ENCODE assay signal across 23 cellular contexts in genomic region chrX:23504895-23505294, GRCh38.
DNase-seq lines count a peak whose midpoint lies in the region; ATAC-seq, FAIRE-seq and TF ChIP-seq lines count a peak whose summit lies in the region.
"Had no signal": no experiment of that assay in that cellular context is flagged by ENCODE, and none has a peak within 500 bp of the region (broad histone marks: within the 10 kb centered on the region; RNA-seq: fewer than 3 reads in every experiment).

No MANE protein-coding gene starts in this region.

- peak overlapping the region; percentile 48 for H3K14ac ChIP-seq in trophoblast cell (ENCODE audit: low read length)

- H3K4ac ChIP-seq in trophoblast cell (ENCODE audit: low read depth, low read length) = no peak overlapping the region

- no peak overlapping the region for H3K18ac ChIP-seq in trophoblast cell (ENCODE audit: low read length)

- peak overlapping the region; percentile 69 for H2BK12ac ChIP-seq in trophoblast cell (ENCODE audit: low read length)

- in situ Hi-C loops in Panc1 (cut with HindIII; ENCODE audit: low pct_unique_long_range_greater_than_20kb, low sequenced_read_pairs) = no loop called here

- TF ChIP-seq CTCF in A549 (IDR thresholded peaks at IDR 0.05) (no peak), Panc1 (IDR thresholded peaks at IDR 0.05) (no peak), heart left ventricle (IDR thresholded peaks at IDR 0.05) (no peak)

- H3K9ac ChIP-seq in trophoblast cell (ENCODE audit: low read length) = no peak overlapping the region

- TF ChIP-seq POLR2A in A549 (IDR thresholded peaks at IDR 0.05; ENCODE audit: low read length) (no peak), heart left ventricle (IDR thresholded peaks at IDR 0.05) (no peak)

- H3K36me3 ChIP-seq in Panc1 (ENCODE audit: control insufficient read depth, insufficient read depth, low read length) (no peaks in the 10 kb centered on the region), heart left ventricle (no peaks in the 10 kb centered on the region), trophoblast cell (ENCODE audit: control insufficient read depth in 1 of 2, insufficient read depth in 2 of 2, low read length in 2 of 2) (no peaks in the 10 kb centered on the region)
- H3K36me3 ChIP-seq: HAP-1, Peyer's patch had no signal

- POLR2A ChIA-PET in A549 (lab: Yijun Ruan, JAX) (no interaction called here), Panc1 (lab: Charles Lee) (no interaction called here)

- no peak overlapping the region for H4K8ac ChIP-seq in trophoblast cell (ENCODE audit: low read depth, low read length)

- 71% methylated on average over 2 of the region's 2 CpGs for WGBS in A549 (ENCODE audit: missing lambda C conversion rate)
- 64 to 76% (median 67%) methylated on average over 2 of the region's 2 CpGs for WGBS in heart left ventricle, 4 donors
- no CpG with 5 or more reads among the region's 2 CpGs for WGBS in trophoblast cell (ENCODE audit: extremely low coverage, insufficient coverage, insufficient read length)

- H3K9me3 ChIP-seq in A549 (no peaks in the 10 kb centered on the region), Panc1 (ENCODE audit: control insufficient read depth, insufficient read depth, low read depth, low read length) (no peaks in the 10 kb centered on the region), heart left ventricle (peaks cover 0 to 8% (median 0%) of the 10 kb centered on the region in 12 donors), trophoblast cell (ENCODE audit: insufficient read depth, low read depth, low read length) (no peaks in the 10 kb centered on the region)
- H3K9me3 ChIP-seq: HAP-1, Peyer's patch had no signal

- H4K12ac ChIP-seq in trophoblast cell (ENCODE audit: low read depth, low read length) = no peak overlapping the region

- no peak overlapping the region for H3K23ac ChIP-seq in trophoblast cell (ENCODE audit: low read length)

- H3K79me1 ChIP-seq in trophoblast cell (ENCODE audit: low read length) = no peaks in the 10 kb centered on the region

- H3K27me3 ChIP-seq in Panc1 (ENCODE audit: control insufficient read depth, insufficient read depth, low read length) (no peaks in the 10 kb centered on the region), heart left ventricle (peaks cover 0 to 10% (median 0%) of the 10 kb centered on the region in 9 donors), trophoblast cell (ENCODE audit: insufficient read depth, low read length) (no peaks in the 10 kb centered on the region)
- H3K27me3 ChIP-seq: Peyer's patch had no signal

- H3K4me1 ChIP-seq in A549 = peaks cover 13% of the 10 kb centered on the region
- H3K4me1 ChIP-seq in Panc1 (ENCODE audit: control insufficient read depth, insufficient read depth, low read length) = peaks cover 12% of the 10 kb centered on the region
- H3K4me1 ChIP-seq in heart left ventricle = no peaks in the 10 kb centered on the region
- H3K4me1 ChIP-seq in trophoblast cell (ENCODE audit: control insufficient read depth in 1 of 2, insufficient read depth in 2 of 2, low read length in 2 of 2) = peaks cover 7 to 8% of the 10 kb centered on the region in 2 experiments
- H3K4me1 ChIP-seq: Peyer's patch had no signal

- H3K4me3 ChIP-seq in A549 (no peak overlapping the region), Panc1 (ENCODE audit: low read depth in 2 of 2, low read length in 2 of 2) (no peak overlapping the region), heart left ventricle (no peak overlapping the region), trophoblast cell (ENCODE audit: low read depth, low read length) (no peak overlapping the region)
- H3K4me3 ChIP-seq: dorsolateral prefrontal cortex, HAP-1, Peyer's patch had no signal

- H4K91ac ChIP-seq in trophoblast cell (ENCODE audit: low read depth, low read length) = peak overlapping the region; percentile 88

- no peak for TF ChIP-seq EP300 in A549 (IDR thresholded peaks at IDR 0.05)

- BruUV-seq in Panc1 (replicated peaks; lab: Mats Ljungman, UMichigan) = no TSS peak

- H3K4me2 ChIP-seq in A549 = peak overlapping the region; percentile 35; the same call in 1 of the 3 replicates
- H3K4me2 ChIP-seq in trophoblast cell (ENCODE audit: low read length) = no peak overlapping the region

- no peak for TF ChIP-seq RAD21 in A549 (conservative IDR thresholded peaks at IDR 0.05 in 1 of 2, IDR thresholded peaks at IDR 0.05 in 1 of 2)

- H2AFZ ChIP-seq in trophoblast cell (ENCODE audit: insufficient read depth, low read length, poor library complexity) = no peak overlapping the region

- ATAC-seq in A549 = no peak
- ATAC-seq in Panc1 = peak; percentile 24; the same call in 1 of the 2 replicates
- ATAC-seq in heart left ventricle = peak; percentile 31 to 80 (median 51)
- no peak for ATAC-seq in HG02623 (IDR thresholded peaks at IDR 0.05; ENCODE audit: unreplicated experiment)
- ATAC-seq: activated CD8-positive, alpha-beta memory T cell treated with anti-CD3 and anti-CD28 coated beads, Interleukin-2, amount 10 ng/mL, durations not matched to agents 7 days and 5 days; stimulated activated naive CD8-positive, alpha-beta T cell treated with anti-CD3 and anti-CD28 coated beads, Interleukin-15, amount 100 ng/mL, for 72 hours had no signal

- intact Hi-C loops in Panc1 (cut with micrococcal nuclease; ENCODE audit: unreplicated experiment) = no loop called here
- intact Hi-C loops in heart left ventricle (cut with DNase I) = no loop called here

- peak overlapping the region; percentile 79 for H2BK5ac ChIP-seq in trophoblast cell (ENCODE audit: low read depth, low read length, poor library complexity)

- H3K27ac ChIP-seq in A549 (no peak overlapping the region), Panc1 (ENCODE audit: low read length) (peak overlapping the region; percentile 68), heart left ventricle (peak overlapping the region in 1 of 12 donors; percentile 52), trophoblast cell (ENCODE audit: low read depth, low read length) (peak overlapping the region; percentile 71)
- H3K27ac ChIP-seq: dorsolateral prefrontal cortex, Peyer's patch had no signal

- DNase-seq in A549 (ENCODE audit: low read depth in 1 of 2, low spot score in 1 of 2) (no peak), Panc1 (ENCODE audit: low read depth, low spot score) (no peak), heart left ventricle (no peak), trophoblast cell (no peak), GM19239 (ENCODE audit: insufficient read length, low spot score) (no peak), NCI-H1048 (lab: John Stamatoyannopoulos, UW) (no peak)
- no peak for DNase-seq in activated CD4-positive, alpha-beta T cell treated with anti-CD3 and anti-CD28 coated beads, Interleukin-2, amount 50 U/mL, for 1 hour
- DNase-seq: activated CD4-positive, alpha-beta T cell treated with anti-CD3 and anti-CD28 coated beads for 4 hours; activated CD8-positive, alpha-beta memory T cell treated with anti-CD3 and anti-CD28 coated beads, Interleukin-2, amount 10 ng/mL, durations not matched to agents 7 days and 5 days; activated naive CD8-positive, alpha-beta T cell treated with anti-CD3 and anti-CD28 coated beads, Interleukin-2, amount 10 ng/mL, durations not matched to agents 7 days and 5 days; immature natural killer cell; MM.1S; NCI-H2227 treated with DMSO at 0.1 percent for 48 hours; occipital lobe; stimulated activated CD4-positive, alpha-beta T cell treated with anti-CD3 and anti-CD28 coated beads, Interleukin-4, amount 100 ng/mL, for 1 hour; stimulated activated naive CD8-positive, alpha-beta T cell treated with anti-CD3 and anti-CD28 coated beads, Interleukin-15, amount 100 ng/mL, for 72 hours had no signal

- no peaks in the 10 kb centered on the region for H3K79me2 ChIP-seq in trophoblast cell (ENCODE audit: control insufficient read depth, insufficient read depth, low read length, poor library complexity)

- H2AK5ac ChIP-seq in trophoblast cell (ENCODE audit: low read length) = no peak overlapping the region

- peak overlapping the region; percentile 87 for H2BK120ac ChIP-seq in trophoblast cell (ENCODE audit: insufficient read depth, low read length, poor library complexity)

- CTCF ChIA-PET in A549 (lab: Yijun Ruan, JAX) = interaction anchor here (1.1 kb wide), 1 partner anchor 10 kb away, joined by 4 read pairs; no protein-coding TSS in a partner anchor
- CTCF ChIA-PET in Panc1 (lab: Charles Lee) = no interaction called here

- no peak for FAIRE-seq in A549 (lab: Jason Lieb, UNC)
- FAIRE-seq in GM19239 (lab: Jason Lieb, UNC) = no peak
- FAIRE-seq: G401.6, TTC549, urothelium cell line had no signal

TF ChIP-seq in A549, 52 proteins besides CTCF, POLR2A, EP300 and RAD21:
- TF ChIP-seq CHD4 (IDR thresholded peaks at IDR 0.05; ENCODE audit: borderline replicate concordance) (no peak), HDAC2 (IDR thresholded peaks at IDR 0.05) (no peak), KDM5A (IDR thresholded peaks at IDR 0.05) (no peak), POLR2AphosphoS2 (conservative IDR thresholded peaks at IDR 0.05; ENCODE audit: low read length) (no peak), CEBPB (IDR thresholded peaks at IDR 0.05) (no peak), ZC3H11A (IDR thresholded peaks at IDR 0.05) (no peak), MAZ (IDR thresholded peaks at IDR 0.05; ENCODE audit: borderline replicate concordance, low read depth, low read length) (no peak), NR3C1 (IDR thresholded peaks at IDR 0.05) (no peak), FOXS1 (CRISPR knock-in tag; IDR thresholded peaks at IDR 0.05) (no peak)
- TF ChIP-seq, protein P1, sequence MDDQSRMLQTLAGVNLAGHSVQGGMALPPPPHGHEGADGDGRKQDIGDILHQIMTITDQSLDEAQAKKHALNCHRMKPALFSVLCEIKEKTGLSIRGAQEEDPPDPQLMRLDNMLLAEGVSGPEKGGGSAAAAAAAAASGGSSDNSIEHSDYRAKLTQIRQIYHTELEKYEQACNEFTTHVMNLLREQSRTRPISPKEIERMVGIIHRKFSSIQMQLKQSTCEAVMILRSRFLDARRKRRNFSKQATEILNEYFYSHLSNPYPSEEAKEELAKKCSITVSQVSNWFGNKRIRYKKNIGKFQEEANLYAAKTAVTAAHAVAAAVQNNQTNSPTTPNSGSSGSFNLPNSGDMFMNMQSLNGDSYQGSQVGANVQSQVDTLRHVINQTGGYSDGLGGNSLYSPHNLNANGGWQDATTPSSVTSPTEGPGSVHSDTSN (IDR thresholded peaks at IDR 0.05) = no peak
- TF ChIP-seq, protein P2, sequence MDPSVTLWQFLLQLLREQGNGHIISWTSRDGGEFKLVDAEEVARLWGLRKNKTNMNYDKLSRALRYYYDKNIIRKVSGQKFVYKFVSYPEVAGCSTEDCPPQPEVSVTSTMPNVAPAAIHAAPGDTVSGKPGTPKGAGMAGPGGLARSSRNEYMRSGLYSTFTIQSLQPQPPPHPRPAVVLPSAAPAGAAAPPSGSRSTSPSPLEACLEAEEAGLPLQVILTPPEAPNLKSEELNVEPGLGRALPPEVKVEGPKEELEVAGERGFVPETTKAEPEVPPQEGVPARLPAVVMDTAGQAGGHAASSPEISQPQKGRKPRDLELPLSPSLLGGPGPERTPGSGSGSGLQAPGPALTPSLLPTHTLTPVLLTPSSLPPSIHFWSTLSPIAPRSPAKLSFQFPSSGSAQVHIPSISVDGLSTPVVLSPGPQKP (IDR thresholded peaks at IDR 0.05; ENCODE audit: low read depth, low read length) = no peak

Comparison
In these comparisons a context has a peak if more than half of its experiments do, and no peak if none do; other contexts are left out.
1. ATAC-seq: peak in Panc1 (single experiment) and heart left ventricle (4 of 4); none in A549 (0 of 2) and HG02623 (single experiment).
2. H3K27ac ChIP-seq: peak in Panc1 (single experiment) and trophoblast cell (single experiment); none in A549 (0 of 2).